Comparison of ENCODE assay signal across 28 cellular contexts in genomic region chr14:99003646-99004045, GRCh38.
"Had no signal": no experiment of that assay in that cellular context is flagged by ENCODE, and none has a peak within 500 bp of the region (broad histone marks: within the 10 kb centered on the region; RNA-seq: fewer than 3 reads in every experiment).

No MANE protein-coding gene starts in this region.

- H3K4me1 ChIP-seq: adrenal gland, body of pancreas, colonic mucosa, gastroesophageal sphincter had no signal

- H3K27ac ChIP-seq: adrenal gland, body of pancreas, cardiac muscle cell, colonic mucosa, gastroesophageal sphincter had no signal

- H3K27me3 ChIP-seq: adrenal gland, body of pancreas, cardiac muscle cell, colonic mucosa, esophagus squamous epithelium had no signal

- DNase-seq: activated CD4-positive, alpha-beta memory T cell treated with anti-CD3 and anti-CD28 coated beads for 36 hours; activated CD4-positive, alpha-beta T cell treated with anti-CD3 and anti-CD28 coated beads for 36 hours; activated CD4-positive, CD25-positive, alpha-beta regulatory T cell; activated CD4-positive, CD25-positive, alpha-beta regulatory T cell treated with anti-CD3 and anti-CD28 coated beads, Interleukin-2, amount 50 U/mL, for 72 hours; activated CD8-positive, alpha-beta memory T cell treated with anti-CD3 and anti-CD28 coated beads, Interleukin-2, amount 10 ng/mL, durations not matched to agents 7 days and 5 days; activated CD8-positive, alpha-beta memory T cell treated with anti-CD3 and anti-CD28 coated beads, Interleukin-2, amount 50 U/mL, for 4 hours; activated CD8-positive, alpha-beta T cell treated with anti-CD3 and anti-CD28 coated beads, Interleukin-2, amount 10 ng/mL, durations not matched to agents 7 days and 5 days; activated effector memory CD4-positive, alpha-beta T cell treated with anti-CD3 and anti-CD28 coated beads, Interleukin-2, amount 50 U/mL, for 16 hours; activated naive CD4-positive, alpha-beta T cell treated with anti-CD3 and anti-CD28 coated beads for 36 hours; activated naive CD8-positive, alpha-beta T cell treated with anti-CD3 and anti-CD28 coated beads for 36 hours; activated naive CD8-positive, alpha-beta T cell treated with anti-CD3 and anti-CD28 coated beads, Interleukin-2, amount 50 U/mL, for 24 hours; activated T-cell treated with anti-CD3 and anti-CD28 coated beads, Interleukin-2, amount 50 U/mL, for 1 hour; activated T-cell treated with anti-CD3 and anti-CD28 coated beads, Interleukin-2, amount 50 U/mL, for 48 hours; amygdala; aorta; body of pancreas; central memory CD4-positive, alpha-beta T cell; cerebellar nuclear complex; colonic mucosa; effector CD8-positive, alpha-beta T cell; erythroblast; esophagus squamous epithelium; foreskin melanocyte; T-cell; T-helper 9 cell had no signal

- ATAC-seq: activated CD4-positive, alpha-beta T cell treated with anti-CD3 and anti-CD28 coated beads for 36 hours; activated CD8-positive, alpha-beta memory T cell treated with anti-CD3 and anti-CD28 coated beads, Interleukin-2, amount 10 ng/mL, durations not matched to agents 7 days and 5 days; activated CD8-positive, alpha-beta T cell treated with anti-CD3 and anti-CD28 coated beads, Interleukin-2, amount 10 ng/mL, durations not matched to agents 7 days and 5 days; activated naive CD8-positive, alpha-beta T cell treated with anti-CD3 and anti-CD28 coated beads, Interleukin-2, amount 50 U/mL, for 24 hours; body of pancreas; gastroesophageal sphincter; T-cell had no signal

- H3K36me3 ChIP-seq: adrenal gland, cardiac muscle cell, colonic mucosa, esophagus squamous epithelium, gastroesophageal sphincter had no signal

- H3K4me3 ChIP-seq: adrenal gland, body of pancreas, cardiac muscle cell, colonic mucosa, esophagus squamous epithelium, gastroesophageal sphincter had no signal

- H3K9me3 ChIP-seq: adrenal gland, body of pancreas, colonic mucosa, esophagus squamous epithelium, gastroesophageal sphincter had no signal
